Comparison of ENCODE assay signal across 8 cellular contexts in the genomic region with DNA sequence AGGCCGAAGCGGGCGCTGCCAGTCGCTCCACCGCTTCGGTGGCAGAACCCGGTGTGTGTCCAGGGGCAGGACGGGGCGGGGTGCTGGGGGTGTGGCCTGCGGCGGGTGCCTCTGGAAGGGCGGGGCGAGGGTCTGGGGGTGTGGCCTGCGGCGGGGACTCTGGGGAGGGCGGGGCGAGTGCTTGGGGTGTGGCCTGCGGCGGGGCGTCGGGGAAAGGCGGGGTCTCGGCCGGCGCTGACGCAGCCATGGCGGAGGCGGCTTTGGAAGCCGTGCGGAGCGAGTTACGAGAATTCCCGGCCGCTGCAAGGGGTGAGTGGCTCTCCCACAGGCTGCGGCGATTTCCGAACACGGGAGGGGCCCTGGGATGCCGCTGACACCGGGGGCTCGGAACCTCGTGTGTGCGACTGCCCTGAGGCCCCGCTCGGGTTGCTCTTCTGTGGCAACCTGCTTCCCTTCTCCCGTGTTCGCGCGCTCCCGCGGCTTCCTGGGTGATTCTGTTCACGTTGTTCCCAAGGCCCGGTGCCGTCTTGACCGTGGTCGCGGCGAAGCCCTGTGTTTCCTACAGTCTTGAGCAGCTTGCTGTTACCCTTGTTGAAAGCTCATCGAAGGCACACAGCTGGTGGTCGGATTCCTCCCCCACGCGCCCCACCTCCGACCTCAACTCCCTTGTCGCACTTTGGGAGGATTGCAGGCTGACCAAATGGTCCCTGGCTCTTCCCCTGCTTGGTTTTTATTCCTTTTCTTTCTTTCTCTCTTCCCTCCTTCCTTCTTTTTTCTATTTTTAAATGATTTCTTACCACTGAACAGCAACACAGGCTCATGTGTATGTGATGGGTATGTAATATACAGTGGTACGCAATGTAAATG. TPM values are rescaled to one million over a fixed set of nuclear protein-coding genes. Genes with fewer than 3 reads are reported as not detected.
DNase-seq lines count a peak whose midpoint lies in the region; ATAC-seq, FAIRE-seq and TF ChIP-seq lines count a peak whose summit lies in the region.

Gene JMJD7, plus strand, starts transcription at position 213 of the 867 bp plus-strand sequence. Its CDS starts 33 bp downstream, at position 246.

- ATAC-seq in HG02623 (IDR thresholded peaks at IDR 0.05; ENCODE audit: unreplicated experiment) (peak; percentile 56), HG03025 (IDR thresholded peaks at IDR 0.05; ENCODE audit: low FRiP score, unreplicated experiment) (no peak)

- TF ChIP-seq CTCF in astrocyte of the cerebellum (IDR thresholded peaks at IDR 0.05; ENCODE audit: low read depth, low read length, missing control alignments) (no peak), retinal pigment epithelial cell (conservative IDR thresholded peaks at IDR 0.05; ENCODE audit: low read depth, low read length) (no peak)

- in situ Hi-C loops in astrocyte of the cerebellum (cut with HindIII; ENCODE audit: low sequenced_read_pairs) = no loop called here

- H3K4me3 ChIP-seq in astrocyte of the cerebellum (ENCODE audit: low read depth, low read length) = peak within 1 kb of the TSS; percentile 87
- H3K4me3 ChIP-seq in retinal pigment epithelial cell (ENCODE audit: low read length) = peak within 1 kb of the TSS; percentile 86

- FAIRE-seq in GM12891 (lab: Jason Lieb, UNC) = peak; percentile 94

- no peak for TF ChIP-seq POLR2A in GM12891 (IDR thresholded peaks at IDR 0.05; ENCODE audit: low read depth, low read length)

- DNase-seq in GM12891 (ENCODE audit: insufficient read length, low spot score) (peak; percentile 99), NCI-H1694 treated with DMSO at 0.1 percent for 48 hours (lab: John Stamatoyannopoulos, UW) (peak; percentile 43), T1000 (lab: John Stamatoyannopoulos, UW) (peak; percentile 87), astrocyte of the cerebellum (ENCODE audit: low read depth) (peak; percentile 50), hippocampal formation (lab: John Stamatoyannopoulos, UW) (peak; percentile 84 to 95), retinal pigment epithelial cell (ENCODE audit: low read depth) (peak; percentile 40)

TF ChIP-seq in GM12891, 5 proteins besides CTCF, POLR2A, EP300 and RAD21:
- TF ChIP-seq POLR2AphosphoS5 (IDR thresholded peaks at IDR 0.05; ENCODE audit: low read depth, low read length) (peak; percentile 38; the same call in 1 of the 2 replicates), SPI1 (IDR thresholded peaks at IDR 0.05; ENCODE audit: low read depth, low read length) (no peak), TAF1 (IDR thresholded peaks at IDR 0.05; ENCODE audit: low read depth, low read length) (no peak), POU2F2 (IDR thresholded peaks at IDR 0.05; ENCODE audit: low read depth, low read length) (no peak)
TF ChIP-seq in GM12891: peak in this region for 1.

RNA-seq across cellular contexts. Expression of gene JMJD7, which starts in this region (rescaled TPM):
- polyA plus RNA-seq in GM12891 (2012; ENCODE audit: low read depth, missing spikeins) = 3.8 TPM

Comparison
In these comparisons a context has a peak if more than half of its experiments do, and no peak if none do; other contexts are left out.
1. DNase-seq: peak in every context shown above with its lines; median percentile 99 in GM12891; 90 in hippocampal formation; 87 in T1000; 50 in astrocyte of the cerebellum; 43 in NCI-H1694 treated with DMSO at 0.1 percent for 48 hours; 40 in retinal pigment epithelial cell.